ENCODE assay signal across 16 cellular contexts in genomic region chr7:91892099-91892788, GRCh38. TPM values are rescaled to one million over a fixed set of nuclear protein-coding genes. Genes with fewer than 3 reads are reported as not detected.
DNase-seq lines count a peak whose midpoint lies in the region; ATAC-seq and TF ChIP-seq lines count a peak whose summit lies in the region.
"Had no signal": no experiment of that assay in that cellular context is flagged by ENCODE, and none has a peak within 500 bp of the region (broad histone marks: within the 10 kb centered on the region; RNA-seq: fewer than 3 reads in every experiment).

No MANE protein-coding gene starts in this region.

- H3K4me3 Mint-ChIP-seq in mesothelial cell of epicardium: no peak overlapping the region
- H3K4me3 Mint-ChIP-seq: activated T-cell treated with anti-CD3 and anti-CD28 coated beads, Interleukin-2, amount 50 U/mL, for 24 hours; effector memory CD8-positive, alpha-beta T cell had no signal

- peaks cover 1% of the 10 kb centered on the region for H3K36me3 Mint-ChIP-seq in mesothelial cell of epicardium

- peaks cover 28% of the 10 kb centered on the region for H3K4me1 Mint-ChIP-seq in mesothelial cell of epicardium

- DNase-seq in DMS 273 treated with DMSO at 0.1 percent for 48 hours (lab: John Stamatoyannopoulos, UW) (peak; percentile 77), M059J (ENCODE audit: low read depth) (peak; percentile 35), SJSA1 (ENCODE audit: low read depth in 1 of 2, low spot score in 2 of 2) (no peak), mesothelial cell of epicardium (ENCODE audit: low spot score in 2 of 2, unreplicated experiment in 2 of 2) (no peak), KG1 (lab: John Stamatoyannopoulos, UW) (no peak), NCI-H2196 treated with DMSO at 0.1 percent for 48 hours (lab: John Stamatoyannopoulos, UW; ENCODE audit: unreplicated experiment) (no peak), GM10266 (ENCODE audit: extremely low spot score) (no peak)
- DNase-seq: activated CD4-positive, alpha-beta T cell treated with anti-CD3 and anti-CD28 coated beads, Interleukin-2, amount 50 U/mL, for 48 hours; activated T-cell treated with anti-CD3 and anti-CD28 coated beads, Interleukin-2, amount 50 U/mL, for 24 hours; caudate nucleus; effector memory CD8-positive, alpha-beta T cell; hypothalamus; ovary; SW 1271 had no signal

- no peaks in the 10 kb centered on the region for H3K36me3 ChIP-seq in SJSA1
- H3K36me3 ChIP-seq: ovary had no signal

- no peaks in the 10 kb centered on the region for H3K27me3 ChIP-seq in SJSA1 (replicated peaks)
- H3K27me3 ChIP-seq: ovary had no signal

- H3K27me3 Mint-ChIP-seq in mesothelial cell of epicardium (ENCODE audit: low read depth): no peaks in the 10 kb centered on the region
- H3K27me3 Mint-ChIP-seq: activated T-cell treated with anti-CD3 and anti-CD28 coated beads, Interleukin-2, amount 50 U/mL, for 24 hours had no signal

- peaks cover 4% of the 10 kb centered on the region for H3K9me3 Mint-ChIP-seq in mesothelial cell of epicardium
- H3K9me3 Mint-ChIP-seq: activated T-cell treated with anti-CD3 and anti-CD28 coated beads, Interleukin-2, amount 50 U/mL, for 24 hours; effector memory CD8-positive, alpha-beta T cell had no signal

- H3K9me3 ChIP-seq in SJSA1 (replicated peaks): no peaks in the 10 kb centered on the region
- H3K9me3 ChIP-seq: ovary had no signal

- no peak overlapping the region for H3K4me3 ChIP-seq in SJSA1
- H3K4me3 ChIP-seq: ovary, skin epidermis had no signal

- ATAC-seq in GM18868 (IDR thresholded peaks at IDR 0.05; ENCODE audit: unreplicated experiment): no peak
- ATAC-seq: effector memory CD8-positive, alpha-beta T cell had no signal

- H3K27ac Mint-ChIP-seq in mesothelial cell of epicardium: peak overlapping the region; percentile 20
- H3K27ac Mint-ChIP-seq: activated T-cell treated with anti-CD3 and anti-CD28 coated beads, Interleukin-2, amount 50 U/mL, for 24 hours; effector memory CD8-positive, alpha-beta T cell had no signal

- 0 out of 2 replicates have a peak overlapping the region, but pooled peaks have one; percentile 3 for H3K27ac ChIP-seq in SJSA1
- H3K27ac ChIP-seq: ovary, skin epidermis had no signal

- no peak for TF ChIP-seq CTCF in mesothelial cell of epicardium (IDR thresholded peaks at IDR 0.05; ENCODE audit: unreplicated experiment)
- TF ChIP-seq CTCF in GM10266 (IDR thresholded peaks at IDR 0.05; ENCODE audit: control insufficient read depth, insufficient read depth, low read depth, missing control alignments): no peak

- H3K4me1 ChIP-seq in SJSA1 (replicated peaks): peaks cover 33% of the 10 kb centered on the region

RNA-seq across cellular contexts. Expression of gene MTERF1, which starts 11.7 kb away (rescaled TPM):
- 9.3 and 14.7 TPM in 2 replicates for total RNA-seq in M059J (2014; rRNA removed; shearing (Covaris generic))
- total RNA-seq in SJSA1 (2014; rRNA removed; shearing (Covaris generic)): 9.9 and 14.7 TPM in 2 replicates
- 14.7 to 19.3 TPM (median 15.2 TPM) in 3 replicates for total RNA-seq in mesothelial cell of epicardium

RNA-seq across cellular contexts. Expression of gene AKAP9, which starts 48.4 kb away (rescaled TPM):
- 8.0 and 18.0 TPM in 2 replicates for total RNA-seq in M059J (2014; rRNA removed; shearing (Covaris generic))
- total RNA-seq in SJSA1 (2014; rRNA removed; shearing (Covaris generic)): 23.1 and 28.7 TPM in 2 replicates
- total RNA-seq in mesothelial cell of epicardium: 108 to 119 TPM (median 110 TPM) in 3 replicates

Comparison
In these comparisons a context has a peak if more than half of its experiments do, and no peak if none do; other contexts are left out.
1. DNase-seq: peak in DMS 273 treated with DMSO at 0.1 percent for 48 hours (single experiment) and M059J (single experiment); none in SJSA1 (0 of 2), mesothelial cell of epicardium (0 of 2), KG1 (single experiment), NCI-H2196 treated with DMSO at 0.1 percent for 48 hours (single experiment) and GM10266 (single experiment).